ENCODE assay signal across 26 cellular contexts in the genomic region with DNA sequence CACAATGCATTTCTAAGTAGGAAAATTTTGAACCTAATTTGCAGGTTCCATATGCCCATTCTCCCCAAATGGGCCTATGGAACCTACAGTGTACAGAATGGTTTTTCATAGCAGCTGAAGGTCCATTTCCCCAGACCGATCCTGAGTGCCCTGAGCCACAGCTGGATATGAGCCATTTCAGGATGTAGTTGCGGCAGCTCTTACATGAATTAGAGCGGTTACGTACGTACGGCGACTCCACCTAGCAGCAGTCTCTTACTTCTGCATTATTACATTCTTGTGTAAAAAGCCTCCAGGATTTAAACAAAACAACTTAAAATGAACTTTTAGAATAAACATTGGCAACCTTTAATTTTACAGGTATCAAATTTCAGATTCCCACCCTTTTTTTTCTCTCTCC.
"Had no signal": no experiment of that assay in that cellular context is flagged by ENCODE, and none has a peak within 500 bp of the region (broad histone marks: within the 10 kb centered on the region; RNA-seq: fewer than 3 reads in every experiment).

No MANE protein-coding gene starts in this region.

- H3K4me3 Mint-ChIP-seq: stimulated activated effector memory CD8-positive, alpha-beta T cell treated with anti-CD3 and anti-CD28 coated beads, Interleukin-12 subunit alpha, Interleukin-12 subunit beta, amount 100 ng/mL, for 72 hours; stimulated activated naive CD8-positive, alpha-beta T cell treated with anti-CD3 and anti-CD28 coated beads, Interleukin-15, Interleukin-2, amounts not matched to agents 100 ng/mL and 50 ng/mL, for 24 hours; type B pancreatic cell had no signal

- H3K27me3 ChIP-seq: left lung, pancreas, spleen, suprapubic skin, tibial nerve, vagina had no signal

- H3K27ac Mint-ChIP-seq: stimulated activated effector memory CD8-positive, alpha-beta T cell treated with anti-CD3 and anti-CD28 coated beads, Interleukin-12 subunit alpha, Interleukin-12 subunit beta, amount 100 ng/mL, for 72 hours; type B pancreatic cell had no signal

- H3K27ac ChIP-seq: left lung, lower lobe of right lung, pancreas, prostate gland, skin epidermis, suprapubic skin, thoracic aorta, tibial nerve, vagina had no signal

- H3K27me3 Mint-ChIP-seq: naive thymus-derived CD8-positive, alpha-beta T cell; stimulated activated naive CD8-positive, alpha-beta T cell treated with anti-CD3 and anti-CD28 coated beads, Interleukin-15, Interleukin-2, amounts not matched to agents 100 ng/mL and 50 ng/mL, for 24 hours; type B pancreatic cell had no signal

- H3K36me3 ChIP-seq: left lung, lower lobe of right lung, pancreas, prostate gland, thoracic aorta, vagina had no signal

- ATAC-seq: left colon; left lung; naive thymus-derived CD8-positive, alpha-beta T cell; pancreas; right cardiac atrium; sciatic nerve; stimulated activated effector memory CD8-positive, alpha-beta T cell treated with anti-CD3 and anti-CD28 coated beads, Interleukin-12 subunit alpha, Interleukin-12 subunit beta, amount 100 ng/mL, for 72 hours had no signal

- H3K9me3 Mint-ChIP-seq: naive thymus-derived CD8-positive, alpha-beta T cell; stimulated activated effector memory CD8-positive, alpha-beta T cell treated with anti-CD3 and anti-CD28 coated beads, Interleukin-12 subunit alpha, Interleukin-12 subunit beta, amount 100 ng/mL, for 72 hours; stimulated activated naive CD8-positive, alpha-beta T cell treated with anti-CD3 and anti-CD28 coated beads, Interleukin-15, Interleukin-2, amounts not matched to agents 100 ng/mL and 50 ng/mL, for 24 hours; type B pancreatic cell had no signal

- H3K9me3 ChIP-seq: left lung, lower lobe of right lung, pancreas, prostate gland, spleen, suprapubic skin, thoracic aorta, tibial nerve, vagina had no signal

- H3K4me1 ChIP-seq: left lung, lower lobe of right lung, pancreas, prostate gland, suprapubic skin, vagina had no signal

- H3K4me3 ChIP-seq: left lung, lower lobe of right lung, pancreas, prostate gland, skin epidermis, suprapubic skin, thoracic aorta, tibial nerve, vagina had no signal

- H3K36me3 Mint-ChIP-seq: stimulated activated effector memory CD8-positive, alpha-beta T cell treated with anti-CD3 and anti-CD28 coated beads, Interleukin-12 subunit alpha, Interleukin-12 subunit beta, amount 100 ng/mL, for 72 hours had no signal

- DNase-seq: hippocampal formation; kidney; left colon; left lung; lower lobe of right lung; mammary epithelial cell; mesenchymal stem cell; naive thymus-derived CD8-positive, alpha-beta T cell; nucleus accumbens; pancreas; posterior cingulate gyrus; retina; right cardiac atrium; spleen; stimulated activated CD4-positive, alpha-beta T cell treated with anti-CD3 and anti-CD28 coated beads, Interleukin-4, amount 100 ng/mL, for 24 hours; stimulated activated naive CD4-positive, alpha-beta T cell had no signal
